ENCODE assay signal across 9 cellular contexts in genomic region chr5:98750693-98751092, GRCh38. TPM values are rescaled to one million over a fixed set of nuclear protein-coding genes. Genes with fewer than 3 reads are reported as not detected.
DNase-seq lines count a peak whose midpoint lies in the region; ATAC-seq and TF ChIP-seq lines count a peak whose summit lies in the region.
"Had no signal": no experiment of that assay in that cellular context is flagged by ENCODE, and none has a peak within 500 bp of the region (broad histone marks: within the 10 kb centered on the region; RNA-seq: fewer than 3 reads in every experiment).

No MANE protein-coding gene starts in this region.

- peak; percentile 39 for TF ChIP-seq CTCF in HFF-Myc (IDR thresholded peaks at IDR 0.05; ENCODE audit: low read depth, low read length, missing control alignments)
- TF ChIP-seq CTCF in mucosa of descending colon (IDR thresholded peaks at IDR 0.05): no peak

- intact Hi-C loops in mucosa of descending colon (cut with DNase I, micrococcal nuclease): no loop called here

- peaks cover 6% of the 10 kb centered on the region for H3K9me3 ChIP-seq in mucosa of descending colon

- H3K4me3 ChIP-seq in HFF-Myc (replicated peaks; ENCODE audit: low read depth, low read length): no peak overlapping the region
- no peak overlapping the region for H3K4me3 ChIP-seq in mucosa of descending colon

- peak; percentile 60 for ATAC-seq in GM18499 (IDR thresholded peaks at IDR 0.05; ENCODE audit: insufficient read depth, unreplicated experiment)
- no peak for ATAC-seq in mucosa of descending colon

- H3K4me1 ChIP-seq in mucosa of descending colon (ENCODE audit: low read depth): no peaks in the 10 kb centered on the region

- H3K36me3 ChIP-seq in mucosa of descending colon (ENCODE audit: low read depth): no peaks in the 10 kb centered on the region

- DNase-seq in HFF-Myc (ENCODE audit: extremely low read depth, low read depth): no peak
- peak; percentile 44 for DNase-seq in RKO (ENCODE audit: low spot score)
- peak; percentile 6 to 21 for DNase-seq in lung microvascular endothelial cell (ENCODE audit: low read depth in 2 of 2)
- no peak for DNase-seq in NCI-H2107 treated with DMSO at 0.1 percent for 48 hours (lab: John Stamatoyannopoulos, UW; ENCODE audit: unreplicated experiment)
- DNase-seq in mucosa of descending colon: no peak
- no peak for DNase-seq in NCI-H510A (lab: John Stamatoyannopoulos, UW)
- no peak for DNase-seq in DMS79 (lab: John Stamatoyannopoulos, UW)
- DNase-seq: NCI-H526 treated with DMSO at 0.1 percent for 48 hours had no signal

RNA-seq across cellular contexts. Expression of gene RGMB, which starts 22.8 kb away (rescaled TPM):
- 6.3 and 7.0 TPM in 2 replicates for total RNA-seq in lung microvascular endothelial cell
- 10 to 100 TPM; 38.2 to 76.6 (median 60.7) TPM for total RNA-seq in mucosa of descending colon

Comparison
In these comparisons a context has a peak if more than half of its experiments do, and no peak if none do; other contexts are left out.
1. DNase-seq: peak in RKO (single experiment) and lung microvascular endothelial cell (2 of 2); none in HFF-Myc (single experiment), NCI-H2107 treated with DMSO at 0.1 percent for 48 hours (single experiment), mucosa of descending colon (0 of 3), NCI-H510A (single experiment) and DMS79 (single experiment).